Comparison of ENCODE assay signal across 15 cellular contexts in genomic region chr20:46060975-46061374, GRCh38. TPM values are rescaled to one million over a fixed set of nuclear protein-coding genes. Genes with fewer than 3 reads are reported as not detected.
DNase-seq lines count a peak whose midpoint lies in the region; ATAC-seq and TF ChIP-seq lines count a peak whose summit lies in the region.
"Had no signal": no experiment of that assay in that cellular context is flagged by ENCODE, and none has a peak within 500 bp of the region (broad histone marks: within the 10 kb centered on the region; RNA-seq: fewer than 3 reads in every experiment).

No MANE protein-coding gene starts in this region.

- ATAC-seq in natural killer cell (no peak), GM18502 (IDR thresholded peaks at IDR 0.05; ENCODE audit: poor library complexity, unreplicated experiment) (no peak)

- no peaks in the 10 kb centered on the region for H3K27me3 ChIP-seq in BLaER1

- H3K9me3 ChIP-seq in BLaER1, result no peaks in the 10 kb centered on the region
- no peaks in the 10 kb centered on the region for H3K9me3 ChIP-seq in HEK293 (ENCODE audit: control insufficient read depth, insufficient read depth, low read depth, low read length)

- no peaks in the 10 kb centered on the region for H3K9me3 Mint-ChIP-seq in natural killer cell
- H3K9me3 Mint-ChIP-seq: neural progenitor cell; stimulated activated naive CD8-positive, alpha-beta T cell treated with anti-CD3 and anti-CD28 coated beads, Interleukin-15, Interleukin-2, amounts not matched to agents 100 ng/mL and 50 ng/mL, for 24 hours had no signal

- H3K9ac ChIP-seq in BLaER1, result no peak overlapping the region
- H3K9ac ChIP-seq: neural progenitor cell had no signal

- TF ChIP-seq CTCF in HEK293 (tag by site-specific recombination; IDR thresholded peaks at IDR 0.05) (no peak), natural killer cell (IDR thresholded peaks at IDR 0.05) (no peak)

- H3K4me2 ChIP-seq in BLaER1, result peak overlapping the region; percentile 65
- H3K4me2 ChIP-seq: neural progenitor cell had no signal

- intact Hi-C loops in natural killer cell (cut with micrococcal nuclease), result no loop called here

- peaks cover 42% of the 10 kb centered on the region for H3K36me3 Mint-ChIP-seq in natural killer cell

- peaks cover 20 to 27% of the 10 kb centered on the region in 2 donors for H3K27me3 Mint-ChIP-seq in natural killer cell (ENCODE audit: low read depth in 2 of 2)

- peaks cover 32 to 47% of the 10 kb centered on the region in 2 donors for H3K4me1 Mint-ChIP-seq in natural killer cell

- POLR2A ChIA-PET in HEK293 (lab: Yijun Ruan, JAX), result no interaction called here

- no peak for DNase-seq in natural killer cell
- no peak for DNase-seq in stimulated activated naive CD4-positive, alpha-beta T cell treated with Interleukin-2 at 50 U/mL for 16 hours (lab: John Stamatoyannopoulos, UW)
- DNase-seq in NCI-H2227 (lab: John Stamatoyannopoulos, UW; ENCODE audit: unreplicated experiment), result no peak
- DNase-seq: activated CD4-positive, alpha-beta T cell treated with anti-CD3 and anti-CD28 coated beads for 1 hour; effector CD8-positive, alpha-beta T cell; GDM1; NCI-H510A; T-helper 9 cell had no signal

- H3K36me3 ChIP-seq in BLaER1, result peaks cover 80% of the 10 kb centered on the region
- H3K36me3 ChIP-seq in HEK293 (ENCODE audit: control insufficient read depth in 2 of 2, insufficient read depth in 1 of 2, low read length in 2 of 2), result peaks cover 28 to 58% of the 10 kb centered on the region in 2 experiments
- H3K36me3 ChIP-seq: neural progenitor cell had no signal

- H3K27ac ChIP-seq in BLaER1 (peak overlapping the region; percentile 2; the same call in 1 of the 2 replicates), HEK293 (ENCODE audit: extremely low read depth, low read depth, low read length) (no peak overlapping the region), angular gyrus (ENCODE audit: low read depth, low read length) (peak overlapping the region; percentile 68)
- H3K27ac ChIP-seq: neural progenitor cell had no signal

- H3K4me3 Mint-ChIP-seq in natural killer cell, result peak overlapping the region; percentile 17
- H3K4me3 Mint-ChIP-seq: neural progenitor cell; stimulated activated naive CD8-positive, alpha-beta T cell treated with anti-CD3 and anti-CD28 coated beads, Interleukin-15, Interleukin-2, amounts not matched to agents 100 ng/mL and 50 ng/mL, for 24 hours had no signal

- H4K20me1 ChIP-seq in BLaER1, result peaks cover 100% of the 10 kb centered on the region

- H3K4me1 ChIP-seq in BLaER1 (peaks cover 29% of the 10 kb centered on the region), HEK293 (ENCODE audit: control insufficient read depth, insufficient read depth, low read length) (no peaks in the 10 kb centered on the region)

- H3K4me3 ChIP-seq in BLaER1 (no peak overlapping the region), HEK293 (ENCODE audit: low read depth, low read length) (no peak overlapping the region)
- H3K4me3 ChIP-seq: neural progenitor cell had no signal

- peak overlapping the region; percentile 52 to 70 for H3K27ac Mint-ChIP-seq in natural killer cell
- H3K27ac Mint-ChIP-seq: neural progenitor cell had no signal

- CTCF ChIA-PET in HEK293 (lab: Yijun Ruan, JAX), result interaction anchor here (0.7 kb wide), 2 partner anchors 17 to 671 kb away, joined by 4 read pairs; no protein-coding TSS in a partner anchor

TF ChIP-seq in HEK293, 187 proteins besides CTCF, POLR2A, EP300 and RAD21:
- peak; percentile 61 for TF ChIP-seq GLIS1 (tag by site-specific recombination; IDR thresholded peaks at IDR 0.05)
- no peak for TF ChIP-seq ZNF266 (tag by site-specific recombination; IDR thresholded peaks at IDR 0.05; ENCODE audit: low read depth)
- peak; percentile 47 for TF ChIP-seq ZIC2 (tag by site-specific recombination; IDR thresholded peaks at IDR 0.05)

RNA-seq across cellular contexts. Expression of gene NCOA5, which starts 28.8 kb away (rescaled TPM):
- total RNA-seq in natural killer cell, result 10 to 100 TPM in 2 of 3 donors, 1 to 10 TPM in 1; 8.8 to 18.4 (median 18.0) TPM

RNA-seq across cellular contexts. Expression of gene SLC12A5, which starts 32.0 kb away (rescaled TPM):
- under 1 TPM in 1 of 3 donors, not detected in 2; 0.85 TPM for total RNA-seq in natural killer cell

RNA-seq across cellular contexts. Expression of gene MMP9, which starts 52.3 kb away (rescaled TPM):
- total RNA-seq in natural killer cell, result 1 to 10 TPM; 2.0 to 2.8 (median 2.8) TPM
- total RNA-seq: pulmonary artery endothelial cell had no signal

RNA-seq across cellular contexts. Expression of gene CD40, which starts 57.1 kb away (rescaled TPM):
- total RNA-seq in natural killer cell, result 1 to 10 TPM; 7.1 to 9.1 (median 7.2) TPM
